In the genomic region with DNA sequence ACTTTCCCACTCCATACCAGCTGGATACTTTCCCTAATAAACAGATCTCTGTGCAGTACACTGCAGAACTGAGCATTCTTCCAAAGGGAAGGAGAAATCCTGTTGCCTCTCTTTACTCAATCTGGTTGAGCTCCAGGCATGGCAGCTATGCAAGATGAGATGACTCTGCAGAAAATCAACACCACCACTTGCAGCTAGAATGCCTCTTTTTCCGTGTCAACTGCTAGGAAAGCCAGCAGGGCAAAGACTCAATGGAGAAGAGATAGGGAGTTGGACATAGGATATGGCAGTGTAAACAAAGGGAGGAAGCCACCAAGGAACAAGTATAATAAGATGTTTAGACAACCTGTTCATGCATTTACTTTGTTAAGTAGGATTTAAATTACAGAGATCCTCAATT, we compare ENCODE assay signal across 12 cellular contexts. TPM values are rescaled to one million over a fixed set of nuclear protein-coding genes. Genes with fewer than 3 reads are reported as not detected.
DNase-seq lines count a peak whose midpoint lies in the region; ATAC-seq, FAIRE-seq and TF ChIP-seq lines count a peak whose summit lies in the region.
"Had no signal": no experiment of that assay in that cellular context is flagged by ENCODE, and none has a peak within 500 bp of the region (broad histone marks: within the 10 kb centered on the region; RNA-seq: fewer than 3 reads in every experiment).

No MANE protein-coding gene starts in this region.

- no peak for DNase-seq in A673 (ENCODE audit: low spot score)
- DNase-seq in GM03348 (ENCODE audit: low spot score): peak; percentile 55
- peak; percentile 41 for DNase-seq in astrocyte (ENCODE audit: low read depth)
- peak; percentile 7 for DNase-seq in kidney glomerular epithelial cell (lab: John Stamatoyannopoulos, UW)
- DNase-seq in WERI-Rb-1: no peak
- no peak for DNase-seq in lower lobe of right lung
- DNase-seq in NCI-H1105 treated with DMSO at 0.1 percent for 48 hours (lab: John Stamatoyannopoulos, UW): no peak

- H3K27ac ChIP-seq in A673 (ENCODE audit: low read depth, low read length, poor library complexity, severe bottlenecking) (peak overlapping the region; percentile 35), astrocyte (ENCODE audit: low read depth, low read length) (no peak overlapping the region), WERI-Rb-1 (no peak overlapping the region), lower lobe of right lung (no peak overlapping the region)
- H3K27ac ChIP-seq: SJCRH30 had no signal

- no peaks in the 10 kb centered on the region for H3K27me3 Mint-ChIP-seq in astrocyte (ENCODE audit: low read depth, unreplicated experiment)

- no peaks in the 10 kb centered on the region for H4K20me1 ChIP-seq in astrocyte (ENCODE audit: insufficient read depth, low read length)

- H2AFZ ChIP-seq in astrocyte (ENCODE audit: low read depth, low read length): no peak overlapping the region

- POLR2A ChIA-PET in A673 (lab: Charles Lee; ENCODE audit: low non-redundant PET): interaction anchor here (0.5 kb wide), 1 partner anchor 804 kb away, joined by 4 read pairs; no protein-coding TSS in a partner anchor

- no peaks in the 10 kb centered on the region for H3K79me2 ChIP-seq in astrocyte (ENCODE audit: insufficient read depth, low read length)

- H3K27ac Mint-ChIP-seq in astrocyte (ENCODE audit: unreplicated experiment): peak overlapping the region; percentile 83

- H3K9me3 ChIP-seq in A673 (ENCODE audit: low read depth, low read length, poor library complexity, severe bottlenecking): no peaks in the 10 kb centered on the region
- no peaks in the 10 kb centered on the region for H3K9me3 ChIP-seq in astrocyte (ENCODE audit: insufficient read depth, low read depth, low read length)
- no peaks in the 10 kb centered on the region for H3K9me3 ChIP-seq in WERI-Rb-1 (ENCODE audit: severe bottlenecking)
- H3K9me3 ChIP-seq in lower lobe of right lung: no peaks in the 10 kb centered on the region
- H3K9me3 ChIP-seq: SJCRH30 had no signal

- peaks cover 36% of the 10 kb centered on the region for H3K4me1 ChIP-seq in A673 (ENCODE audit: insufficient read depth, low read length, poor library complexity, severe bottlenecking)
- H3K4me1 ChIP-seq in astrocyte (ENCODE audit: insufficient read depth, low read length): peaks cover 15% of the 10 kb centered on the region
- peaks cover 18% of the 10 kb centered on the region for H3K4me1 ChIP-seq in lower lobe of right lung
- H3K4me1 ChIP-seq: SJCRH30 had no signal

- peaks cover 19% of the 10 kb centered on the region for H3K36me3 Mint-ChIP-seq in astrocyte (ENCODE audit: low read depth, unreplicated experiment)

- H3K9me3 Mint-ChIP-seq in astrocyte (ENCODE audit: unreplicated experiment): no peaks in the 10 kb centered on the region

- peaks cover 30% of the 10 kb centered on the region for H3K4me1 Mint-ChIP-seq in astrocyte (ENCODE audit: low read depth, unreplicated experiment)

- H3K9ac ChIP-seq in astrocyte (ENCODE audit: low read length): no peak overlapping the region

- no peak overlapping the region for H3K4me3 Mint-ChIP-seq in astrocyte (ENCODE audit: unreplicated experiment)

- H3K36me3 ChIP-seq in A673 (ENCODE audit: insufficient read depth, low read length, poor library complexity, severe bottlenecking) (peaks cover 49% of the 10 kb centered on the region), astrocyte (ENCODE audit: insufficient read depth, low read length) (peaks cover 11% of the 10 kb centered on the region), WERI-Rb-1 (peaks cover 37% of the 10 kb centered on the region), lower lobe of right lung (peaks cover 76% of the 10 kb centered on the region)

- FAIRE-seq in astrocyte (lab: Jason Lieb, UNC): no peak
- FAIRE-seq: colon, GM18507, H54 had no signal

- no TSS peak for BruUV-seq in A673 (replicated peaks; lab: Mats Ljungman, UMichigan)

- no peak for TF ChIP-seq CTCF in A673 (conservative IDR thresholded peaks at IDR 0.05; ENCODE audit: low read depth, low read length)
- TF ChIP-seq CTCF in astrocyte (IDR thresholded peaks at IDR 0.05; ENCODE audit: insufficient read depth, low read depth, low read length): no peak
- no peak for TF ChIP-seq CTCF in WERI-Rb-1 (IDR thresholded peaks at IDR 0.05; ENCODE audit: low read depth, low read length)
- no peak for TF ChIP-seq CTCF in lower lobe of right lung (IDR thresholded peaks at IDR 0.05)

- H3K27me3 ChIP-seq in A673 (replicated peaks; ENCODE audit: insufficient read depth, low read depth, low read length, poor library complexity) (no peaks in the 10 kb centered on the region), astrocyte (ENCODE audit: insufficient read depth, low read length) (no peaks in the 10 kb centered on the region), WERI-Rb-1 (ENCODE audit: insufficient read depth, low read depth, severe bottlenecking) (no peaks in the 10 kb centered on the region), lower lobe of right lung (ENCODE audit: low read depth) (no peaks in the 10 kb centered on the region)
- H3K27me3 ChIP-seq: SJCRH30 had no signal

- CTCF ChIA-PET in A673 (lab: Charles Lee): no interaction called here

- intact Hi-C loops in A673 (cut with micrococcal nuclease; ENCODE audit: unreplicated experiment): no loop called here
- intact Hi-C loops in lower lobe of right lung (cut with DNase I): no loop called here

- H3K4me2 ChIP-seq in astrocyte (ENCODE audit: low read length): no peak overlapping the region

- no peak overlapping the region for H3K4me3 ChIP-seq in A673 (ENCODE audit: low read depth, low read length, poor library complexity, severe bottlenecking)
- H3K4me3 ChIP-seq in astrocyte (ENCODE audit: insufficient read depth, low read depth, low read length): no peak overlapping the region
- no peak overlapping the region for H3K4me3 ChIP-seq in WERI-Rb-1 (ENCODE audit: low read depth, low read length)
- no peak overlapping the region for H3K4me3 ChIP-seq in lower lobe of right lung
- H3K4me3 ChIP-seq: SJCRH30 had no signal

- ATAC-seq in HG02623 (IDR thresholded peaks at IDR 0.05; ENCODE audit: unreplicated experiment) (no peak), lower lobe of right lung (no peak)

RNA-seq across cellular contexts. Expression of a gene that starts 40.4 kb away (rescaled TPM):
- total RNA-seq in A673 (2021) (19.7 and 28.9 TPM in 2 replicates), astrocyte (8.9 and 9.5 TPM in 2 replicates), lower lobe of right lung (6.6 TPM)

Comparison
In these comparisons a context has a peak if more than half of its experiments do, and no peak if none do; other contexts are left out.
1. DNase-seq: peak in GM03348 (single experiment), astrocyte (single experiment) and kidney glomerular epithelial cell (single experiment); none in A673 (single experiment), WERI-Rb-1 (single experiment), lower lobe of right lung (single experiment) and NCI-H1105 treated with DMSO at 0.1 percent for 48 hours (single experiment).